29 cellular contexts compared by ENCODE assay signal in the genomic region with DNA sequence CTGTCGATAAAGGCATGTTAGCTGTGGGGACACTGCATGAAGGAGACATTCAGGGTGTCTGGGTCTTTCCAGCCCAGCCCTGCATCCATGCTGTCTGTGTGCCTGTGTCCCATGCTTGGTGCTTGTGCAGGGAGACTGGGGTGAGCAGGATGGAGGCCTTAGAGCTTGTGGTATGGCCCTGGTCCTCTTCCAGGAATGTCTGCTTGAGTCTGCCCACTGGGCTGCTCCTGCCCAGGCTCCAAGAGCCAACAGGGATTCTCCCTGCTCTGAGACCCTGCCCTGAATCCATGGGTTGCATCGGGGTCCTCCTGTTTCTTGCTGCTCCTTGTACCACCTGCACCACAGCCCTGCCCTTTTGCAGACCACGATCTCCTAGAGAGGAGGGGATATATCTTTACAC. TPM values are rescaled to one million over a fixed set of nuclear protein-coding genes. Genes with fewer than 3 reads are reported as not detected.
"Had no signal": no experiment of that assay in that cellular context is flagged by ENCODE, and none has a peak within 500 bp of the region (broad histone marks: within the 10 kb centered on the region; RNA-seq: fewer than 3 reads in every experiment).

No MANE protein-coding gene starts in this region.

- H3K36me3 ChIP-seq: colonic mucosa, esophagus muscularis mucosa, gastroesophageal sphincter, heart left ventricle, left lung, spleen, suprapubic skin, transverse colon, upper lobe of right lung, uterus had no signal

- H3K27ac Mint-ChIP-seq: mesothelial cell of epicardium; stimulated activated naive CD8-positive, alpha-beta T cell treated with anti-CD3 and anti-CD28 coated beads, Interleukin-15, amount 100 ng/mL, for 72 hours had no signal

- H3K4me1 Mint-ChIP-seq: mesothelial cell of epicardium, neural crest cell had no signal

- H3K9me3 ChIP-seq: colonic mucosa had no signal

- H3K4me2 ChIP-seq: hepatocyte had no signal

- H3K4me3 Mint-ChIP-seq: mesothelial cell of epicardium; naive thymus-derived CD8-positive, alpha-beta T cell; neural crest cell; stimulated activated naive CD8-positive, alpha-beta T cell treated with anti-CD3 and anti-CD28 coated beads, Interleukin-15, amount 100 ng/mL, for 72 hours had no signal

- H3K27me3 ChIP-seq: colonic mucosa, esophagus muscularis mucosa, gastroesophageal sphincter, heart left ventricle, hepatocyte, suprapubic skin, transverse colon, upper lobe of right lung, uterus had no signal

- H2AFZ ChIP-seq: hepatocyte had no signal

- DNase-seq: colonic mucosa; dermis blood vessel endothelial cell; effector memory CD4-positive, alpha-beta T cell; foreskin keratinocyte; heart left ventricle; kidney; left cardiac atrium; left lung; mesenchymal stem cell; naive thymus-derived CD8-positive, alpha-beta T cell; posterior cingulate gyrus; psoas muscle; right cardiac atrium; spleen; stimulated activated CD4-positive, alpha-beta T cell treated with anti-CD3 and anti-CD28 coated beads, Interleukin-4, amount 100 ng/mL, for 4 hours; stimulated activated naive CD4-positive, alpha-beta T cell; stimulated activated naive CD8-positive, alpha-beta T cell treated with anti-CD3 and anti-CD28 coated beads, Interleukin-15, amount 100 ng/mL, for 72 hours; transverse colon; upper lobe of right lung; uterus had no signal

- H3K36me3 Mint-ChIP-seq: mesothelial cell of epicardium had no signal

- H3K4me3 ChIP-seq: colonic mucosa, esophagus muscularis mucosa, gastroesophageal sphincter, heart left ventricle, hepatocyte, left lung, psoas muscle, skin epidermis, spleen, suprapubic skin, transverse colon, upper lobe of right lung, uterus had no signal

- ATAC-seq: foreskin keratinocyte; gastroesophageal sphincter; heart left ventricle; left cardiac atrium; left lung; naive thymus-derived CD8-positive, alpha-beta T cell; psoas muscle; right cardiac atrium; stimulated activated naive CD8-positive, alpha-beta T cell treated with anti-CD3 and anti-CD28 coated beads, Interleukin-15, amount 100 ng/mL, for 72 hours; upper lobe of right lung had no signal

- H3K27ac ChIP-seq: colonic mucosa, esophagus muscularis mucosa, foreskin keratinocyte, gastroesophageal sphincter, hepatocyte, left lung, psoas muscle, skin epidermis, spleen, suprapubic skin, transverse colon, upper lobe of right lung, uterus had no signal

- H3K4me1 ChIP-seq: colonic mucosa, foreskin keratinocyte, gastroesophageal sphincter, psoas muscle, upper lobe of right lung, uterus had no signal

RNA-seq across cellular contexts. Expression of a gene that starts 31.4 kb away (rescaled TPM):
- polyA plus RNA-seq: naive thymus-derived CD8-positive, alpha-beta T cell had no signal

RNA-seq across cellular contexts. Expression of a gene that starts 48.4 kb away (rescaled TPM):
- total RNA-seq: epithelial cell of proximal tubule, neural crest cell, renal cortical epithelial cell had no signal
- polyA plus RNA-seq: foreskin keratinocyte had no signal
